22 cellular contexts compared by ENCODE assay signal in genomic region chr6:170093276-170093657, GRCh38.
A peak's percentile ranks its signal among the peaks of the same experiment; 100 is the strongest.
DNase-seq lines count a peak whose midpoint lies in the region; ATAC-seq and TF ChIP-seq lines count a peak whose summit lies in the region.
"Had no signal": no experiment of that assay in that cellular context is flagged by ENCODE, and none has a peak within 500 bp of the region (broad histone marks: within the 10 kb centered on the region; RNA-seq: fewer than 3 reads in every experiment).

No MANE protein-coding gene starts in this region.

- intact Hi-C loops in right cardiac atrium (cut with DNase I) (no loop called here), heart right ventricle (cut with DNase I) (no loop called here), dorsolateral prefrontal cortex (cut with DNase I) (no loop called here), aorta (cut with DNase I) (no loop called here)

- H3K4me3 ChIP-seq in right cardiac atrium (ENCODE audit: low read length) = no peak overlapping the region
- no peak overlapping the region for H3K4me3 ChIP-seq in heart right ventricle
- H3K4me3 ChIP-seq in dorsolateral prefrontal cortex = peak overlapping the region in 1 of 59 donors; percentile 7
- no peak overlapping the region for H3K4me3 ChIP-seq in aorta (ENCODE audit: low read length in 2 of 2)
- H3K4me3 ChIP-seq: neural progenitor cell, sigmoid colon, tibial nerve had no signal

- DNase-seq in right cardiac atrium (peak in 2 of 3 donors; percentile 2 to 15), heart right ventricle (no peak), dorsolateral prefrontal cortex (peak in 6 of 10 donors; percentile 18 to 65 (median 34)), nephron progenitor cell (no peak), aorta (peak; percentile 29 to 53), HCEC 1CT (no peak)
- DNase-seq: activated T-cell treated with anti-CD3 and anti-CD28 coated beads, Interleukin-2, amount 50 U/mL, for 4 hours; Karpas-422; NCI-H1930; NCI-H2171 treated with DMSO at 0.1 percent for 48 hours; NCI-H510A treated with DMSO at 0.1 percent for 48 hours; stimulated activated CD4-positive, alpha-beta T cell treated with anti-CD3 and anti-CD28 coated beads, Interleukin-12 subunit alpha, Interleukin-12 subunit beta, amount 100 ng/mL, for 4 hours; stimulated activated CD4-positive, alpha-beta T cell treated with anti-CD3 and anti-CD28 coated beads, Interleukin-2, amount 100 ng/mL, for 48 hours had no signal

- H3K27ac ChIP-seq in right cardiac atrium (ENCODE audit: low read length) = no peak overlapping the region
- H3K27ac ChIP-seq in heart right ventricle = no peak overlapping the region
- H3K27ac ChIP-seq in dorsolateral prefrontal cortex = no peak overlapping the region
- no peak overlapping the region for H3K27ac ChIP-seq in aorta (ENCODE audit: low read depth in 1 of 2, low read length in 2 of 2)
- H3K27ac ChIP-seq: C4-2B, neural progenitor cell, RWPE1, sigmoid colon, tibial nerve had no signal

- H3K27ac Mint-ChIP-seq in nephron progenitor cell = peak overlapping the region; percentile 68
- H3K27ac Mint-ChIP-seq: neural progenitor cell; T-helper 1 cell treated with Interleukin-12 subunit alpha and Interleukin-12 subunit beta and Interleukin-4 antibody, amounts not matched to agents 30 μg/mL and 1 μg/mL, for 36 hours had no signal

- H3K36me3 ChIP-seq in heart right ventricle = no peaks in the 10 kb centered on the region
- no peaks in the 10 kb centered on the region for H3K36me3 ChIP-seq in aorta (ENCODE audit: control insufficient read depth in 1 of 2, insufficient read depth in 2 of 2, low read length in 1 of 2)
- H3K36me3 ChIP-seq: neural progenitor cell, sigmoid colon, tibial nerve had no signal

- TF ChIP-seq CTCF in heart right ventricle (IDR thresholded peaks at IDR 0.05) = no peak
- no peak for TF ChIP-seq CTCF in dorsolateral prefrontal cortex (IDR thresholded peaks at IDR 0.05 in 54 of 56, conservative IDR thresholded peaks at IDR 0.05 in 2 of 56; ENCODE audit: low read depth in 1 of 56, partially characterized antibody in 56 of 56)
- no peak for TF ChIP-seq CTCF in nephron progenitor cell (IDR thresholded peaks at IDR 0.05)

- H3K4me3 Mint-ChIP-seq in nephron progenitor cell = no peak overlapping the region
- H3K4me3 Mint-ChIP-seq: activated T-cell treated with anti-CD3 and anti-CD28 coated beads, Interleukin-2, amount 50 U/mL, for 4 hours; central memory CD8-positive, alpha-beta T cell; neural progenitor cell; T-helper 1 cell treated with Interleukin-12 subunit alpha and Interleukin-12 subunit beta and Interleukin-4 antibody, amounts not matched to agents 30 μg/mL and 1 μg/mL, for 36 hours had no signal

- H3K9me3 ChIP-seq in right cardiac atrium (ENCODE audit: control insufficient read depth, low read length) (no peaks in the 10 kb centered on the region), heart right ventricle (no peaks in the 10 kb centered on the region), aorta (ENCODE audit: control insufficient read depth, low read length) (no peaks in the 10 kb centered on the region)
- H3K9me3 ChIP-seq: sigmoid colon, tibial nerve had no signal

- peaks cover 61% of the 10 kb centered on the region for H3K4me1 Mint-ChIP-seq in nephron progenitor cell

- H3K4me1 ChIP-seq in right cardiac atrium (ENCODE audit: control insufficient read depth, insufficient read depth, low read length) (peaks cover 6% of the 10 kb centered on the region), heart right ventricle (peaks cover 0 to 38% (median 28%) of the 10 kb centered on the region in 9 donors), aorta (ENCODE audit: control insufficient read depth in 1 of 2, insufficient read depth in 2 of 2, low read length in 2 of 2) (no peaks in the 10 kb centered on the region)

- WGBS in right cardiac atrium = 81% methylated on average over 17 of the region's 17 CpGs
- 77 to 81% methylated on average over 17 of the region's 17 CpGs for WGBS in heart right ventricle, 2 donors
- 89 to 90% methylated on average over 17 of the region's 17 CpGs for WGBS in aorta, 2 donors

- ATAC-seq in right cardiac atrium = no peak
- no peak for ATAC-seq in heart right ventricle
- ATAC-seq in aorta (ENCODE audit: low FRiP score) = no peak
- no peak for ATAC-seq in HG03469 (IDR thresholded peaks at IDR 0.05; ENCODE audit: unreplicated experiment)
- ATAC-seq: activated T-cell treated with anti-CD3 and anti-CD28 coated beads, Interleukin-2, amount 50 U/mL, for 4 hours; SK-N-SH treated with all-trans-retinoic acid at 6 μM for 48 hours had no signal

- H3K36me3 Mint-ChIP-seq in nephron progenitor cell (ENCODE audit: low read depth) = no peaks in the 10 kb centered on the region
- H3K36me3 Mint-ChIP-seq: neural progenitor cell had no signal

- no peaks in the 10 kb centered on the region for H3K27me3 ChIP-seq in right cardiac atrium (ENCODE audit: control insufficient read depth, insufficient read depth)
- peaks cover 0 to 8% (median 0%) of the 10 kb centered on the region in 7 donors for H3K27me3 ChIP-seq in heart right ventricle
- H3K27me3 ChIP-seq in dorsolateral prefrontal cortex = no peaks in the 10 kb centered on the region
- H3K27me3 ChIP-seq in aorta (ENCODE audit: control insufficient read depth in 1 of 2, insufficient read depth in 2 of 2, low read length in 1 of 2) = no peaks in the 10 kb centered on the region
- H3K27me3 ChIP-seq: neural progenitor cell, sigmoid colon had no signal

- H3K9me3 Mint-ChIP-seq in nephron progenitor cell = no peaks in the 10 kb centered on the region
- H3K9me3 Mint-ChIP-seq: activated T-cell treated with anti-CD3 and anti-CD28 coated beads, Interleukin-2, amount 50 U/mL, for 4 hours; central memory CD8-positive, alpha-beta T cell; neural progenitor cell; T-helper 1 cell treated with Interleukin-12 subunit alpha and Interleukin-12 subunit beta and Interleukin-4 antibody, amounts not matched to agents 30 μg/mL and 1 μg/mL, for 36 hours had no signal

- peaks cover 14% of the 10 kb centered on the region for H3K27me3 Mint-ChIP-seq in nephron progenitor cell (ENCODE audit: low read depth, poor library complexity)

Comparison
In these comparisons a context has a peak if more than half of its experiments do, and no peak if none do; other contexts are left out.
1. DNase-seq: peak in right cardiac atrium (2 of 3), dorsolateral prefrontal cortex (6 of 10) and aorta (2 of 2); none in heart right ventricle (0 of 2), nephron progenitor cell (single experiment) and HCEC 1CT (single experiment).